ENCODE assay signal across 8 cellular contexts in genomic region chr9:109010676-109011655, GRCh38. TPM values are rescaled to one million over a fixed set of nuclear protein-coding genes. Genes with fewer than 3 reads are reported as not detected.
DNase-seq lines count a peak whose midpoint lies in the region; ATAC-seq and TF ChIP-seq lines count a peak whose summit lies in the region.

No MANE protein-coding gene starts in this region.

- DNase-seq in AG08396 (ENCODE audit: low spot score) (peak; percentile 49), HT-29 (ENCODE audit: low spot score) (peak; percentile 43), colonic mucosa (no peak), omental fat pad (ENCODE audit: low spot score) (no peak), amygdala (lab: John Stamatoyannopoulos, UW) (no peak), G401 (ENCODE audit: low spot score) (no peak)
- DNase-seq in activated CD4-positive, CD25-positive, alpha-beta regulatory T cell treated with anti-CD3 and anti-CD28 coated beads, Interleukin-2, amount 50 U/mL, for 72 hours: peak; percentile 33

- no peaks in the 10 kb centered on the region for H3K36me3 ChIP-seq in colonic mucosa

- H3K4me3 ChIP-seq in colonic mucosa: no peak overlapping the region

- in situ Hi-C loops in G401 (cut with HindIII; ENCODE audit: low sequenced_read_pairs): no loop called here

- H3K4me1 ChIP-seq in colonic mucosa: no peaks in the 10 kb centered on the region

- ATAC-seq in GM19023 (IDR thresholded peaks at IDR 0.05; ENCODE audit: unreplicated experiment) (peak; percentile 20), omental fat pad (ENCODE audit: low FRiP score) (peak; percentile 30)

- H3K27ac ChIP-seq in colonic mucosa: peak overlapping the region; percentile 72

- intact Hi-C loops in colonic mucosa (cut with DNase I): loop anchor here (10.0 kb wide), 1 partner anchor 104 kb away; the partner anchor contains the start of gene TMEM245

- H3K9ac ChIP-seq in colonic mucosa (ENCODE audit: low read depth in 2 of 2, low read length in 2 of 2): no peak overlapping the region

- H3K9me3 ChIP-seq in colonic mucosa: no peaks in the 10 kb centered on the region

- TF ChIP-seq CTCF in colonic mucosa (IDR thresholded peaks at IDR 0.05) (no peak), omental fat pad (IDR thresholded peaks at IDR 0.05) (no peak)

- no peaks in the 10 kb centered on the region for H3K27me3 ChIP-seq in colonic mucosa

RNA-seq across cellular contexts. Expression of gene CTNNAL1, which starts 2.3 kb away (rescaled TPM):
- 24.7 and 26.7 TPM in 2 replicates for total RNA-seq in HT-29 (2014; rRNA removed; shearing (Covaris generic))
- total RNA-seq in colonic mucosa (10 to 100 TPM; 22.4 to 30.2 TPM), omental fat pad (10 to 100 TPM; 34.5 to 57.3 (median 46.5) TPM)
- 95.8 and 122 TPM in 2 replicates for total RNA-seq in G401 (2014; rRNA removed; shearing (Covaris generic))

Comparison
In these comparisons a context has a peak if more than half of its experiments do, and no peak if none do; other contexts are left out.
1. DNase-seq: peak in AG08396 (single experiment), HT-29 (single experiment) and activated CD4-positive, CD25-positive, alpha-beta regulatory T cell treated with anti-CD3 and anti-CD28 coated beads, Interleukin-2, amount 50 U/mL, for 72 hours (single experiment); none in colonic mucosa (single experiment), omental fat pad (single experiment), amygdala (0 of 56) and G401 (single experiment).